In genomic region chr12:50747817-50748216, GRCh38 we compare ENCODE assay signal across 21 cellular contexts. TPM values are rescaled to one million over a fixed set of nuclear protein-coding genes. Genes with fewer than 3 reads are reported as not detected.
DNase-seq lines count a peak whose midpoint lies in the region; ATAC-seq, FAIRE-seq and TF ChIP-seq lines count a peak whose summit lies in the region.
"Had no signal": no experiment of that assay in that cellular context is flagged by ENCODE, and none has a peak within 500 bp of the region (broad histone marks: within the 10 kb centered on the region; RNA-seq: fewer than 3 reads in every experiment).

No MANE protein-coding gene starts in this region.

- peaks cover 36% of the 10 kb centered on the region for H3K36me3 Mint-ChIP-seq in astrocyte (ENCODE audit: low read depth, unreplicated experiment)

- intact Hi-C loops in psoas muscle (cut with DNase I), result no loop called here

- H3K9me3 Mint-ChIP-seq in astrocyte (ENCODE audit: unreplicated experiment), result no peaks in the 10 kb centered on the region
- H3K9me3 Mint-ChIP-seq: CD8-positive, alpha-beta memory T cell had no signal

- H3K4me3 ChIP-seq in astrocyte (ENCODE audit: insufficient read depth, low read depth, low read length), result no peak overlapping the region
- H3K4me3 ChIP-seq in psoas muscle, result no peak overlapping the region
- H3K4me3 ChIP-seq: A549; BLaER1 treated with 17β-estradiol and CSF1 and Interleukin-3, amounts not matched to agents 10 nM and 100 nM; PC-9; SJSA1 had no signal

- no peak overlapping the region for H3K27ac ChIP-seq in astrocyte (ENCODE audit: low read depth, low read length)
- H3K27ac ChIP-seq in psoas muscle, result peak overlapping the region; percentile 71
- H3K27ac ChIP-seq: A549; BLaER1 treated with 17β-estradiol and CSF1 and Interleukin-3, amounts not matched to agents 10 nM and 100 nM; HL-60; PC-9; SJSA1 had no signal

- H3K9me3 ChIP-seq in astrocyte (ENCODE audit: insufficient read depth, low read depth, low read length) (no peaks in the 10 kb centered on the region), psoas muscle (no peaks in the 10 kb centered on the region)
- H3K9me3 ChIP-seq: A549; BLaER1 treated with 17β-estradiol and CSF1 and Interleukin-3, amounts not matched to agents 10 nM and 100 nM; SJSA1 had no signal

- no peak for FAIRE-seq in astrocyte (lab: Jason Lieb, UNC)
- FAIRE-seq: A549, GM19239, HTR-8/SVneo had no signal

- no peaks in the 10 kb centered on the region for H3K79me2 ChIP-seq in astrocyte (ENCODE audit: insufficient read depth, low read length)

- no peaks in the 10 kb centered on the region for H3K27me3 ChIP-seq in astrocyte (ENCODE audit: insufficient read depth, low read length)
- no peaks in the 10 kb centered on the region for H3K27me3 ChIP-seq in psoas muscle (ENCODE audit: insufficient read depth in 3 of 3, low read length in 2 of 3)
- H3K27me3 ChIP-seq: BLaER1 treated with 17β-estradiol and CSF1 and Interleukin-3, amounts not matched to agents 10 nM and 100 nM; SJSA1 had no signal

- in situ Hi-C loops in GM13977 (cut with MboI; ENCODE audit: low pct_unique_long_range_greater_than_20kb, low sequenced_read_pairs, unreplicated experiment), result no loop called here

- no peaks in the 10 kb centered on the region for H3K27me3 Mint-ChIP-seq in astrocyte (ENCODE audit: low read depth, unreplicated experiment)
- H3K27me3 Mint-ChIP-seq: CD8-positive, alpha-beta memory T cell had no signal

- peak overlapping the region; percentile 26 for H3K27ac Mint-ChIP-seq in astrocyte (ENCODE audit: unreplicated experiment)

- H3K4me1 Mint-ChIP-seq in astrocyte (ENCODE audit: low read depth, unreplicated experiment), result peaks cover 10% of the 10 kb centered on the region
- H3K4me1 Mint-ChIP-seq: CD8-positive, alpha-beta memory T cell had no signal

- TF ChIP-seq CTCF in astrocyte (IDR thresholded peaks at IDR 0.05; ENCODE audit: insufficient read depth, low read depth, low read length) (no peak), psoas muscle (IDR thresholded peaks at IDR 0.05) (no peak), GM13977 (IDR thresholded peaks at IDR 0.05; ENCODE audit: extremely low read depth, insufficient read depth, missing control alignments) (no peak)

- no peak overlapping the region for H3K9ac ChIP-seq in astrocyte (ENCODE audit: low read length)
- H3K9ac ChIP-seq: BLaER1 treated with 17β-estradiol and CSF1 and Interleukin-3, amounts not matched to agents 10 nM and 100 nM had no signal

- DNase-seq in ELF-1 (ENCODE audit: low read depth, low spot score) (peak; percentile 88), astrocyte (ENCODE audit: low read depth) (no peak), iPS-NIHi7 (ENCODE audit: extremely low spot score) (peak; percentile 39), psoas muscle (no peak), GM13977 (ENCODE audit: low spot score) (no peak), DMS53 treated with DMSO at 0.1 percent for 48 hours (lab: John Stamatoyannopoulos, UW; ENCODE audit: unreplicated experiment) (no peak)
- DNase-seq: CD8-positive, alpha-beta memory T cell; HCEC 1CT; NCI-H1417 treated with DMSO at 0.1 percent for 48 hours; NCI-H2029; NCI-H2171; NCI-H774; PC-9 had no signal

- WGBS in psoas muscle, 3 donors, result 93 to 94% (median 94%) methylated on average over 1 of the region's 1 CpG

- H3K36me3 ChIP-seq in astrocyte (ENCODE audit: insufficient read depth, low read length), result peaks cover 36% of the 10 kb centered on the region
- peaks cover 8 to 64% of the 10 kb centered on the region in 2 donors for H3K36me3 ChIP-seq in psoas muscle (ENCODE audit: insufficient read depth in 1 of 2, low read depth in 1 of 2)

- no peaks in the 10 kb centered on the region for H4K20me1 ChIP-seq in astrocyte (ENCODE audit: insufficient read depth, low read length)

- no peak overlapping the region for H2AFZ ChIP-seq in astrocyte (ENCODE audit: low read depth, low read length)
- H2AFZ ChIP-seq: PC-9 had no signal

- peak in 1 of 4 donors; percentile 16 for ATAC-seq in psoas muscle
- no peak for ATAC-seq in HG02678 (IDR thresholded peaks at IDR 0.05; ENCODE audit: unreplicated experiment)
- no peak for ATAC-seq in GM21367 (IDR thresholded peaks at IDR 0.05; ENCODE audit: unreplicated experiment)
- ATAC-seq: A549 had no signal

- no peak overlapping the region for H3K4me3 Mint-ChIP-seq in astrocyte (ENCODE audit: unreplicated experiment)
- H3K4me3 Mint-ChIP-seq: CD8-positive, alpha-beta memory T cell had no signal

- no peak overlapping the region for H3K4me2 ChIP-seq in astrocyte (ENCODE audit: low read length)
- H3K4me2 ChIP-seq: A549; BLaER1 treated with 17β-estradiol and CSF1 and Interleukin-3, amounts not matched to agents 10 nM and 100 nM; PC-9 had no signal

- no peaks in the 10 kb centered on the region for H3K4me1 ChIP-seq in astrocyte (ENCODE audit: insufficient read depth, low read length)
- H3K4me1 ChIP-seq in psoas muscle, result peaks cover 22% of the 10 kb centered on the region
- H3K4me1 ChIP-seq: BLaER1 treated with 17β-estradiol and CSF1 and Interleukin-3, amounts not matched to agents 10 nM and 100 nM; SJSA1 had no signal

RNA-seq across cellular contexts. Expression of gene ATF1, which starts 16.1 kb away (rescaled TPM):
- total RNA-seq in astrocyte (23.3 and 25.0 TPM in 2 replicates), psoas muscle (10 to 100 TPM; 41.3 to 72.5 (median 49.3) TPM)
- polyA plus RNA-seq in psoas muscle, result 10 to 100 TPM; 20.8 to 34.8 (median 26.4) TPM

Comparison
In these comparisons a context has a peak if more than half of its experiments do, and no peak if none do; other contexts are left out.
1. DNase-seq: peak in ELF-1 (single experiment) and iPS-NIHi7 (single experiment); none in astrocyte (single experiment), psoas muscle (0 of 2), GM13977 (single experiment) and DMS53 treated with DMSO at 0.1 percent for 48 hours (single experiment).